In genomic region chr2:218263817-218264611, GRCh38 we compare ENCODE assay signal across 11 cellular contexts. TPM values are rescaled to one million over a fixed set of nuclear protein-coding genes. Genes with fewer than 3 reads are reported as not detected.
DNase-seq lines count a peak whose midpoint lies in the region; ATAC-seq and TF ChIP-seq lines count a peak whose summit lies in the region.
"Had no signal": no experiment of that assay in that cellular context is flagged by ENCODE, and none has a peak within 500 bp of the region (broad histone marks: within the 10 kb centered on the region; RNA-seq: fewer than 3 reads in every experiment).

No MANE protein-coding gene starts in this region.

- CTCF ChIA-PET in activated CD8-positive, alpha-beta memory T cell treated with anti-CD3 and anti-CD28 coated beads, Interleukin-2, amount 10 ng/mL, durations not matched to agents 7 days and 5 days (lab: Charles Lee): interaction anchor here (0.7 to 1.7 kb wide), 2 partner anchors 77 to 79 kb away, joined by 3 to 5 read pairs; no protein-coding TSS in a partner anchor
- CTCF ChIA-PET in RWPE1 (lab: Yijun Ruan, JAX): no interaction called here

- H3K9me3 Mint-ChIP-seq in activated CD8-positive, alpha-beta memory T cell treated with anti-CD3 and anti-CD28 coated beads, Interleukin-2, amount 10 ng/mL, durations not matched to agents 7 days and 5 days (ENCODE audit: low read depth): no peaks in the 10 kb centered on the region
- H3K9me3 Mint-ChIP-seq in stimulated activated memory B cell treated with anti-CD40 and anti-IgM and Interleukin-4, amounts not matched to agents 10 μg/mL and 1 μg/mL and 100 μg/mL, for 72 hours: no peaks in the 10 kb centered on the region

- POLR2A ChIA-PET in RWPE1 (lab: Yijun Ruan, JAX; ENCODE audit: low non-redundant PET): no interaction called here

- DNase-seq in activated CD8-positive, alpha-beta memory T cell treated with anti-CD3 and anti-CD28 coated beads, Interleukin-2, amount 10 ng/mL, durations not matched to agents 7 days and 5 days: no peak
- no peak for DNase-seq in activated CD8-positive, alpha-beta memory T cell treated with anti-CD3 and anti-CD28 coated beads, Interleukin-2, amount 50 U/mL, for 4 hours
- DNase-seq in RWPE1 (ENCODE audit: low spot score): no peak
- DNase-seq in foreskin fibroblast: no peak
- DNase-seq in dermis blood vessel endothelial cell: no peak
- DNase-seq in superior temporal gyrus (ENCODE audit: extremely low spot score): no peak
- DNase-seq: left cardiac atrium, NCI-H1694 had no signal

- H3K27ac ChIP-seq in RWPE1: peak overlapping the region; percentile 33
- H3K27ac ChIP-seq: right lobe of liver had no signal

- peaks cover 18% of the 10 kb centered on the region for H3K4me1 Mint-ChIP-seq in activated CD8-positive, alpha-beta memory T cell treated with anti-CD3 and anti-CD28 coated beads, Interleukin-2, amount 10 ng/mL, durations not matched to agents 7 days and 5 days
- H3K4me1 Mint-ChIP-seq in stimulated activated memory B cell treated with anti-CD40 and anti-IgM and Interleukin-4, amounts not matched to agents 10 μg/mL and 1 μg/mL and 100 μg/mL, for 72 hours: peaks cover 89% of the 10 kb centered on the region

- TF ChIP-seq CTCF in RWPE1 (conservative IDR thresholded peaks at IDR 0.05; ENCODE audit: low read depth) (no peak), foreskin fibroblast (IDR thresholded peaks at IDR 0.05; ENCODE audit: low read depth, low read length) (peak; percentile 7)

- peaks cover 14% of the 10 kb centered on the region for H3K36me3 Mint-ChIP-seq in activated CD8-positive, alpha-beta memory T cell treated with anti-CD3 and anti-CD28 coated beads, Interleukin-2, amount 10 ng/mL, durations not matched to agents 7 days and 5 days
- H3K36me3 Mint-ChIP-seq in stimulated activated memory B cell treated with anti-CD40 and anti-IgM and Interleukin-4, amounts not matched to agents 10 μg/mL and 1 μg/mL and 100 μg/mL, for 72 hours: peaks cover 51% of the 10 kb centered on the region

- peak; percentile 59 for ATAC-seq in activated CD8-positive, alpha-beta memory T cell treated with anti-CD3 and anti-CD28 coated beads, Interleukin-2, amount 10 ng/mL, durations not matched to agents 7 days and 5 days
- ATAC-seq in stimulated activated memory B cell treated with anti-CD40 and anti-IgM and Interleukin-4, amounts not matched to agents 10 μg/mL and 1 μg/mL and 100 μg/mL, for 72 hours: no peak
- no peak for ATAC-seq in HG03565 (IDR thresholded peaks at IDR 0.05; ENCODE audit: unreplicated experiment)
- ATAC-seq: left cardiac atrium had no signal

- H3K4me3 Mint-ChIP-seq in activated CD8-positive, alpha-beta memory T cell treated with anti-CD3 and anti-CD28 coated beads, Interleukin-2, amount 10 ng/mL, durations not matched to agents 7 days and 5 days: no peak overlapping the region
- no peak overlapping the region for H3K4me3 Mint-ChIP-seq in stimulated activated memory B cell treated with anti-CD40 and anti-IgM and Interleukin-4, amounts not matched to agents 10 μg/mL and 1 μg/mL and 100 μg/mL, for 72 hours

- no peak overlapping the region for H3K4me3 ChIP-seq in foreskin fibroblast (ENCODE audit: low read depth in 1 of 2, low read length in 2 of 2)
- H3K4me3 ChIP-seq: right lobe of liver had no signal

- H3K27ac Mint-ChIP-seq in activated CD8-positive, alpha-beta memory T cell treated with anti-CD3 and anti-CD28 coated beads, Interleukin-2, amount 10 ng/mL, durations not matched to agents 7 days and 5 days: peak overlapping the region; percentile 82
- H3K27ac Mint-ChIP-seq in stimulated activated memory B cell treated with anti-CD40 and anti-IgM and Interleukin-4, amounts not matched to agents 10 μg/mL and 1 μg/mL and 100 μg/mL, for 72 hours: peak overlapping the region; percentile 57

- no peaks in the 10 kb centered on the region for H3K27me3 Mint-ChIP-seq in activated CD8-positive, alpha-beta memory T cell treated with anti-CD3 and anti-CD28 coated beads, Interleukin-2, amount 10 ng/mL, durations not matched to agents 7 days and 5 days
- H3K27me3 Mint-ChIP-seq in stimulated activated memory B cell treated with anti-CD40 and anti-IgM and Interleukin-4, amounts not matched to agents 10 μg/mL and 1 μg/mL and 100 μg/mL, for 72 hours: no peaks in the 10 kb centered on the region

RNA-seq across cellular contexts. Expression of gene GPBAR1, which starts 3.2 kb away (rescaled TPM):
- under 1 TPM; 0.73 to 0.82 TPM for total RNA-seq in activated CD8-positive, alpha-beta memory T cell treated with anti-CD3 and anti-CD28 coated beads, Interleukin-2, amount 10 ng/mL, durations not matched to agents 7 days and 5 days
- total RNA-seq in dermis blood vessel endothelial cell: not detected in 2 replicates

RNA-seq across cellular contexts. Expression of gene AAMP, which starts 5.9 kb away (rescaled TPM):
- total RNA-seq in activated CD8-positive, alpha-beta memory T cell treated with anti-CD3 and anti-CD28 coated beads, Interleukin-2, amount 10 ng/mL, durations not matched to agents 7 days and 5 days: 10 to 100 TPM; 49.5 to 61.4 TPM
- total RNA-seq in dermis blood vessel endothelial cell: 162 and 185 TPM in 2 replicates

RNA-seq across cellular contexts. Expression of gene PNKD, which starts 6.3 kb away (rescaled TPM):
- 10 to 100 TPM; 37.6 to 40.7 TPM for total RNA-seq in activated CD8-positive, alpha-beta memory T cell treated with anti-CD3 and anti-CD28 coated beads, Interleukin-2, amount 10 ng/mL, durations not matched to agents 7 days and 5 days
- total RNA-seq in dermis blood vessel endothelial cell: 26.5 and 50.2 TPM in 2 replicates

RNA-seq across cellular contexts. Expression of gene TMBIM1, which starts 28.3 kb away (rescaled TPM):
- 10 to 100 TPM; 51.5 to 72.4 TPM for total RNA-seq in activated CD8-positive, alpha-beta memory T cell treated with anti-CD3 and anti-CD28 coated beads, Interleukin-2, amount 10 ng/mL, durations not matched to agents 7 days and 5 days
- total RNA-seq in dermis blood vessel endothelial cell: 134 and 157 TPM in 2 replicates

RNA-seq across cellular contexts. Expression of gene ARPC2, which starts 47.0 kb away (rescaled TPM):
- 100 to 1,000 TPM; 742 to 839 TPM for total RNA-seq in activated CD8-positive, alpha-beta memory T cell treated with anti-CD3 and anti-CD28 coated beads, Interleukin-2, amount 10 ng/mL, durations not matched to agents 7 days and 5 days
- total RNA-seq in dermis blood vessel endothelial cell: 278 and 352 TPM in 2 replicates
